Comparison of ENCODE assay signal across 20 cellular contexts in genomic region chr17:8960325-8961144, GRCh38. TPM values are rescaled to one million over a fixed set of nuclear protein-coding genes. Genes with fewer than 3 reads are reported as not detected.
DNase-seq lines count a peak whose midpoint lies in the region; ATAC-seq and TF ChIP-seq lines count a peak whose summit lies in the region.
"Had no signal": no experiment of that assay in that cellular context is flagged by ENCODE, and none has a peak within 500 bp of the region (broad histone marks: within the 10 kb centered on the region; RNA-seq: fewer than 3 reads in every experiment).

No MANE protein-coding gene starts in this region.

- CTCF ChIA-PET in CD4-positive, alpha-beta T cell (lab: Charles Lee) = no interaction called here

- ATAC-seq in CD4-positive, alpha-beta T cell (ENCODE audit: poor library complexity) = no peak
- no peak for ATAC-seq in activated T-helper 17 cell treated with anti-CD3 and anti-CD28 coated beads, Interleukin-2, amount 50 U/mL, for 72 hours (replicated peaks)
- ATAC-seq in naive B cell (ENCODE audit: low read depth in 2 of 2) (no peak), omental fat pad (ENCODE audit: low FRiP score) (no peak)
- ATAC-seq: sciatic nerve had no signal

- peak overlapping the region; percentile 52 for H3K4me3 Mint-ChIP-seq in CD4-positive, alpha-beta T cell
- peak overlapping the region; percentile 57 for H3K4me3 Mint-ChIP-seq in activated T-helper 17 cell treated with anti-CD3 and anti-CD28 coated beads, Interleukin-2, amount 50 U/mL, for 72 hours
- peak overlapping the region in 6 of 8 donors; percentile 3 to 74 (median 38) for H3K4me3 Mint-ChIP-seq in naive B cell
- H3K4me3 Mint-ChIP-seq: neural crest cell had no signal

- TF ChIP-seq CTCF in CD4-positive, alpha-beta T cell (IDR thresholded peaks at IDR 0.05) = no peak
- TF ChIP-seq CTCF in GM12875 (IDR thresholded peaks at IDR 0.05; ENCODE audit: borderline replicate concordance, insufficient read depth, low read depth, low read length) (no peak), esophagus muscularis mucosa (IDR thresholded peaks at IDR 0.05) (no peak), omental fat pad (IDR thresholded peaks at IDR 0.05) (no peak)

- no peak for TF ChIP-seq EP300 in esophagus muscularis mucosa (IDR thresholded peaks at IDR 0.05)

- 76% methylated on average over 10 of the region's 10 CpGs for WGBS in esophagus muscularis mucosa

- H3K36me3 ChIP-seq in esophagus muscularis mucosa = no peaks in the 10 kb centered on the region
- H3K36me3 ChIP-seq: ascending aorta, BE2C, MG63, thoracic aorta, WERI-Rb-1 had no signal

- no peaks in the 10 kb centered on the region for H3K9me3 Mint-ChIP-seq in CD4-positive, alpha-beta T cell
- H3K9me3 Mint-ChIP-seq in activated T-helper 17 cell treated with anti-CD3 and anti-CD28 coated beads, Interleukin-2, amount 50 U/mL, for 72 hours = no peaks in the 10 kb centered on the region
- no peaks in the 10 kb centered on the region for H3K9me3 Mint-ChIP-seq in naive B cell
- H3K9me3 Mint-ChIP-seq: neural crest cell had no signal

- H3K27me3 Mint-ChIP-seq in CD4-positive, alpha-beta T cell = no peaks in the 10 kb centered on the region
- H3K27me3 Mint-ChIP-seq in activated T-helper 17 cell treated with anti-CD3 and anti-CD28 coated beads, Interleukin-2, amount 50 U/mL, for 72 hours = no peaks in the 10 kb centered on the region
- H3K27me3 Mint-ChIP-seq in naive B cell = no peaks in the 10 kb centered on the region

- DNase-seq in CD4-positive, alpha-beta T cell = no peak
- DNase-seq in naive B cell = no peak
- no peak for DNase-seq in COLO668 (lab: John Stamatoyannopoulos, UW; ENCODE audit: unreplicated experiment)
- no peak for DNase-seq in esophagus muscularis mucosa (ENCODE audit: extremely low spot score)
- DNase-seq in omental fat pad (ENCODE audit: low spot score) = no peak
- DNase-seq: BE2C; MG63; NCI-H2107; NCI-H748 treated with DMSO at 0.1 percent for 48 hours; stimulated activated CD4-positive, alpha-beta T cell treated with anti-CD3 and anti-CD28 coated beads, Interleukin-1b, Interleukin-23, amount 100 ng/mL, for 48 hours; WERI-Rb-1 had no signal

- no peaks in the 10 kb centered on the region for H3K9me3 ChIP-seq in CD4-positive, alpha-beta T cell (ENCODE audit: control insufficient read depth, low read length)
- H3K9me3 ChIP-seq in esophagus muscularis mucosa = no peaks in the 10 kb centered on the region
- H3K9me3 ChIP-seq: ascending aorta, BE2C, MG63, thoracic aorta had no signal

- H3K27ac ChIP-seq in CD4-positive, alpha-beta T cell (ENCODE audit: low read depth, low read length) = peak overlapping the region; percentile 16
- no peak overlapping the region for H3K27ac ChIP-seq in esophagus muscularis mucosa (replicated peaks in 1 of 4)
- H3K27ac ChIP-seq: ascending aorta, thoracic aorta, WERI-Rb-1 had no signal

- H3K36me3 Mint-ChIP-seq in CD4-positive, alpha-beta T cell (ENCODE audit: low read depth) = peaks cover 79% of the 10 kb centered on the region
- peaks cover 90% of the 10 kb centered on the region for H3K36me3 Mint-ChIP-seq in activated T-helper 17 cell treated with anti-CD3 and anti-CD28 coated beads, Interleukin-2, amount 50 U/mL, for 72 hours (ENCODE audit: low read depth)
- H3K36me3 Mint-ChIP-seq in naive B cell = peaks cover 21 to 27% of the 10 kb centered on the region in 2 donors

- H3K4me3 ChIP-seq in GM12875 (ENCODE audit: low read depth, low read length) (peak overlapping the region; percentile 11), esophagus muscularis mucosa (no peak overlapping the region)
- H3K4me3 ChIP-seq: ascending aorta, lung, MG63, thoracic aorta had no signal

- TF ChIP-seq POLR2A in esophagus muscularis mucosa (IDR thresholded peaks at IDR 0.05; ENCODE audit: low read depth) = no peak

- POLR2A ChIA-PET in CD4-positive, alpha-beta T cell (lab: Charles Lee) = interaction anchor here (1.2 to 1.4 kb wide), 2 partner anchors 19 to 60 kb away, joined by 3 to 4 read pairs; no protein-coding TSS in a partner anchor

- H3K4me1 ChIP-seq in esophagus muscularis mucosa = peaks cover 0 to 7% (median 6%) of the 10 kb centered on the region in 4 donors
- H3K4me1 ChIP-seq: BE2C had no signal

- peaks cover 91% of the 10 kb centered on the region for H3K4me1 Mint-ChIP-seq in CD4-positive, alpha-beta T cell (ENCODE audit: low read depth)
- peaks cover 64% of the 10 kb centered on the region for H3K4me1 Mint-ChIP-seq in activated T-helper 17 cell treated with anti-CD3 and anti-CD28 coated beads, Interleukin-2, amount 50 U/mL, for 72 hours
- peaks cover 59 to 91% (median 90%) of the 10 kb centered on the region in 3 donors for H3K4me1 Mint-ChIP-seq in naive B cell

- H3K27ac Mint-ChIP-seq in CD4-positive, alpha-beta T cell = peak overlapping the region; percentile 92
- H3K27ac Mint-ChIP-seq in activated T-helper 17 cell treated with anti-CD3 and anti-CD28 coated beads, Interleukin-2, amount 50 U/mL, for 72 hours = peak overlapping the region; percentile 21
- H3K27ac Mint-ChIP-seq in naive B cell = peak overlapping the region in 2 of 6 donors; percentile 9 to 31

- intact Hi-C loops in CD4-positive, alpha-beta T cell (cut with DNase I, micrococcal nuclease) = loop anchor here in 1 of 2 experiments (5.0 kb wide), 1 partner anchor 38 kb away; no protein-coding TSS in a partner anchor
- intact Hi-C loops in esophagus muscularis mucosa (cut with DNase I) = no loop called here

- no peaks in the 10 kb centered on the region for H3K27me3 ChIP-seq in CD4-positive, alpha-beta T cell (ENCODE audit: control insufficient read depth, insufficient read depth, low read length)
- peaks cover 3 to 40% (median 11%) of the 10 kb centered on the region in 4 donors for H3K27me3 ChIP-seq in esophagus muscularis mucosa
- H3K27me3 ChIP-seq: BE2C had no signal

RNA-seq across cellular contexts. Expression of gene PIK3R5, which starts 5.0 kb away (rescaled TPM):
- total RNA-seq in CD4-positive, alpha-beta T cell = 100 to 1,000 TPM; 153 to 159 TPM
- 10 to 100 TPM; 47.2 to 78.6 TPM for total RNA-seq in activated T-helper 17 cell treated with anti-CD3 and anti-CD28 coated beads, Interleukin-2, amount 50 U/mL, for 72 hours
- polyA plus RNA-seq in naive B cell (ENCODE audit: low read depth in 6 of 6) = 10 to 100 TPM in 3 of 6 donors, 1 to 10 TPM in 3; 9.7 to 24.8 (median 11.7) TPM
- total RNA-seq in esophagus muscularis mucosa (10 to 100 TPM in 2 of 4 donors, 1 to 10 TPM in 2; 7.0 to 16.2 (median 9.6) TPM), omental fat pad (10 to 100 TPM; 18.9 to 60.2 (median 37.8) TPM)
- total RNA-seq: glomerular endothelial cell, H4 had no signal
